In the genomic region with DNA sequence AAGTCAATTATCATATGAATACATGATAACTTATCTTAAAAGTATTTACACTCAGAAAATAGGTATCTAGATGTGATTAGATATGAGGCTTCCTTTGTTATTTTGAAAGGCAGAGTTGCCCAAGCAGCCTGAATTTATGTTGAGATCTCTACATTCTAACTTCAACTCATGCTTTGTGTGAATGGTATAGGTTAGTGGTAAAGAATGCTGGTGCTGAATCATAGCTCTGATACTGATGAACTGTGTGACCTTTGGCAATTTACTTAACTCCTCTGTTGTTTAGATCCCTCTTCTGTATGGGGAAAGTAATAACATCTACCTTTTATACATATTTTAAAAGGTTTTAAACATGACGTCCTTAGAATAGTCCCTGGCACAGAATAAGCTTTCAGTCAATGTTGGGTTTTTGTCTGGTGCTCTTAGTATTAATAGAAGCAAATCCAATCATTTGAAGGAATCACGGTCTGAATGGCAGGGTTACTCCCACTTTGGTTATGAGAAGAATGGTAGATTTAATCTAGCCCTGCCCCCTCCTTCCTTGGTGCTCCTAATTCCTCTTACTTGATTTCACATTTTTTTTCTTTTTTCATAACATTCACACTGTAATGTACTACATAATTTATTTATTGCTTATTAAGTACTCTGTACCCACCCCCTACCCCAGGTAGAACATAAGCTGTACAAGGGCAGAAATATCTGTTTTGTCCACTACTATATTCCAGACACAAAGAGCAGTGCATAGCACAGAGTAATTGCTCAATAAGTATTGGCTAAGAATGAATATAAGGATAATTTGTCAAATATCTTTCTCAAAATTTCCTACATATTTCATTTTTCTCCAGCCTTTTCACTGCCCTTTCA, we compare ENCODE assay signal across 27 cellular contexts.
DNase-seq lines count a peak whose midpoint lies in the region; ATAC-seq, FAIRE-seq and TF ChIP-seq lines count a peak whose summit lies in the region.
"Had no signal": no experiment of that assay in that cellular context is flagged by ENCODE, and none has a peak within 500 bp of the region (broad histone marks: within the 10 kb centered on the region; RNA-seq: fewer than 3 reads in every experiment).

No MANE protein-coding gene starts in this region.

- no peak overlapping the region for H3K27ac Mint-ChIP-seq in GM23338
- H3K27ac Mint-ChIP-seq: activated CD4-positive, alpha-beta memory T cell treated with anti-CD3 and anti-CD28 coated beads for 36 hours; activated naive CD8-positive, alpha-beta T cell treated with anti-CD3 and anti-CD28 coated beads, Interleukin-2, amount 10 ng/mL, durations not matched to agents 7 days and 5 days had no signal

- FAIRE-seq in endothelial cell of umbilical vein (lab: Jason Lieb, UNC) = no peak

- H3K4me1 ChIP-seq in PC-9 (replicated peaks; ENCODE audit: insufficient read depth) (peaks cover 39% of the 10 kb centered on the region), endothelial cell of umbilical vein (ENCODE audit: control insufficient read depth, extremely low read depth, insufficient read depth, low read length) (peaks cover 5% of the 10 kb centered on the region), GM23338 (ENCODE audit: insufficient read depth) (peaks cover 33% of the 10 kb centered on the region)
- H3K4me1 ChIP-seq: colonic mucosa had no signal

- no peaks in the 10 kb centered on the region for H4K20me1 ChIP-seq in PC-9 (ENCODE audit: insufficient read depth)
- H4K20me1 ChIP-seq in endothelial cell of umbilical vein (replicated peaks; ENCODE audit: control insufficient read depth, extremely low read depth, insufficient read depth, low read length) = no peaks in the 10 kb centered on the region
- H4K20me1 ChIP-seq in GM23338 (replicated peaks; ENCODE audit: insufficient read depth) = no peaks in the 10 kb centered on the region
- H4K20me1 ChIP-seq: BLaER1 had no signal

- POLR2A ChIA-PET in PC-9 (lab: Charles Lee; ENCODE audit: unreplicated experiment) (interaction anchor here (0.5 to 0.6 kb wide), 2 partner anchors 229 to 275 kb away, joined by 3 to 4 read pairs; no protein-coding TSS in a partner anchor), endothelial cell of umbilical vein (lab: Charles Lee) (interaction anchor here (0.6 kb wide), 1 partner anchor 12 kb away, joined by 4 read pairs; no protein-coding TSS in a partner anchor)

- H3K4me3 Mint-ChIP-seq in activated T-cell treated with anti-CD3 and anti-CD28 coated beads, Interleukin-2, amount 50 U/mL, for 4 hours = no peak overlapping the region
- H3K4me3 Mint-ChIP-seq in GM23338 = no peak overlapping the region
- H3K4me3 Mint-ChIP-seq: activated CD4-positive, alpha-beta memory T cell treated with anti-CD3 and anti-CD28 coated beads for 36 hours; activated naive CD8-positive, alpha-beta T cell treated with anti-CD3 and anti-CD28 coated beads, Interleukin-2, amount 10 ng/mL, durations not matched to agents 7 days and 5 days; brain; endodermal cell; naive B cell had no signal

- H3K9me1 ChIP-seq in endothelial cell of umbilical vein (replicated peaks; ENCODE audit: control insufficient read depth, extremely low read depth, insufficient read depth, low read length) = no peaks in the 10 kb centered on the region

- no peak for TF ChIP-seq POLR2A in endothelial cell of umbilical vein (IDR thresholded peaks at IDR 0.05; ENCODE audit: low read depth, low read length)

- no peaks in the 10 kb centered on the region for H3K79me2 ChIP-seq in PC-9 (ENCODE audit: low read depth)
- no peaks in the 10 kb centered on the region for H3K79me2 ChIP-seq in endothelial cell of umbilical vein (ENCODE audit: control insufficient read depth, insufficient read depth, low read length)
- H3K79me2 ChIP-seq in GM23338 (replicated peaks; ENCODE audit: insufficient read depth) = no peaks in the 10 kb centered on the region

- no peaks in the 10 kb centered on the region for H3K36me3 ChIP-seq in PC-9 (ENCODE audit: low read depth)
- H3K36me3 ChIP-seq in endothelial cell of umbilical vein (ENCODE audit: control insufficient read depth in 2 of 2, extremely low read depth in 1 of 2, insufficient read depth in 2 of 2, low read length in 2 of 2) = no peaks in the 10 kb centered on the region
- no peaks in the 10 kb centered on the region for H3K36me3 ChIP-seq in GM23338 (ENCODE audit: insufficient read depth)
- H3K36me3 ChIP-seq: BLaER1, colonic mucosa, right atrium auricular region, WERI-Rb-1 had no signal

- BruUV-seq in PC-9 (replicated peaks; lab: Mats Ljungman, UMichigan) = no TSS peak
- no TSS peak for BruUV-seq in endothelial cell of umbilical vein (replicated peaks; lab: Mats Ljungman, UMichigan)

- no peaks in the 10 kb centered on the region for H3K36me3 Mint-ChIP-seq in activated T-cell treated with anti-CD3 and anti-CD28 coated beads, Interleukin-2, amount 50 U/mL, for 4 hours (ENCODE audit: insufficient read depth)
- H3K36me3 Mint-ChIP-seq in GM23338 (ENCODE audit: low read depth) = no peaks in the 10 kb centered on the region
- H3K36me3 Mint-ChIP-seq: activated CD4-positive, alpha-beta memory T cell treated with anti-CD3 and anti-CD28 coated beads for 36 hours; activated naive CD8-positive, alpha-beta T cell treated with anti-CD3 and anti-CD28 coated beads, Interleukin-2, amount 10 ng/mL, durations not matched to agents 7 days and 5 days; brain; naive B cell had no signal

- TF ChIP-seq CTCF in PC-9 (conservative IDR thresholded peaks at IDR 0.05) (no peak), endothelial cell of umbilical vein (IDR thresholded peaks at IDR 0.05; ENCODE audit: extremely low read depth in 1 of 2, insufficient read depth in 1 of 2, low read depth in 1 of 2, low read length in 2 of 2) (no peak), retinal pigment epithelial cell (conservative IDR thresholded peaks at IDR 0.05; ENCODE audit: low read depth, low read length) (no peak), GM23338 (conservative IDR thresholded peaks at IDR 0.05; ENCODE audit: low read depth in 2 of 2) (no peak)

- H3K9me3 ChIP-seq in PC-9 (ENCODE audit: insufficient read depth, low read depth) (0 out of 2 replicates have a peak, but pooled peaks cover 5% of the 10 kb centered on the region), endothelial cell of umbilical vein (replicated peaks; ENCODE audit: control insufficient read depth, insufficient read depth, low read length) (no peaks in the 10 kb centered on the region)
- H3K9me3 ChIP-seq: BLaER1, colonic mucosa, right atrium auricular region had no signal

- H2AFZ ChIP-seq in PC-9 (no peak overlapping the region), endothelial cell of umbilical vein (ENCODE audit: low read depth, low read length) (no peak overlapping the region), GM23338 (no peak overlapping the region)

- no peaks in the 10 kb centered on the region for H3K27me3 Mint-ChIP-seq in activated T-cell treated with anti-CD3 and anti-CD28 coated beads, Interleukin-2, amount 50 U/mL, for 4 hours (ENCODE audit: low read depth)
- H3K27me3 Mint-ChIP-seq in GM23338 (ENCODE audit: insufficient read depth, low read depth, poor library complexity) = peaks cover 4% of the 10 kb centered on the region
- H3K27me3 Mint-ChIP-seq: activated CD4-positive, alpha-beta memory T cell treated with anti-CD3 and anti-CD28 coated beads for 36 hours; brain had no signal

- no peak overlapping the region for H3K9ac ChIP-seq in endothelial cell of umbilical vein (replicated peaks; ENCODE audit: extremely low read depth, insufficient read depth, low read length)
- H3K9ac ChIP-seq: BLaER1 had no signal

- dilution Hi-C loops in endothelial cell of umbilical vein (cut with MboI; ENCODE audit: extremely low pct_ligation_motif_present, low sequenced_read_pairs) = no loop called here

- H3K4me2 ChIP-seq in PC-9 = no peak overlapping the region
- no peak overlapping the region for H3K4me2 ChIP-seq in endothelial cell of umbilical vein (ENCODE audit: insufficient read depth, low read length)
- H3K4me2 ChIP-seq in GM23338 = no peak overlapping the region
- H3K4me2 ChIP-seq: BLaER1 had no signal

- peaks cover 8% of the 10 kb centered on the region for H3K4me1 Mint-ChIP-seq in activated T-cell treated with anti-CD3 and anti-CD28 coated beads, Interleukin-2, amount 50 U/mL, for 4 hours (ENCODE audit: low read depth)
- peaks cover 41% of the 10 kb centered on the region for H3K4me1 Mint-ChIP-seq in GM23338
- H3K4me1 Mint-ChIP-seq: activated naive CD8-positive, alpha-beta T cell treated with anti-CD3 and anti-CD28 coated beads, Interleukin-2, amount 10 ng/mL, durations not matched to agents 7 days and 5 days; naive B cell had no signal

- CTCF ChIA-PET in PC-9 (lab: Charles Lee) = no interaction called here
- CTCF ChIA-PET in endothelial cell of umbilical vein (lab: Charles Lee) = interaction anchor here (1.1 kb wide), 1 partner anchor 10 kb away, joined by 4 read pairs; no protein-coding TSS in a partner anchor

- DNase-seq in activated T-cell treated with anti-CD3 and anti-CD28 coated beads, Interleukin-2, amount 50 U/mL, for 4 hours = no peak
- DNase-seq in activated T-cell treated with anti-CD3 and anti-CD28 coated beads for 4 hours (no peak), PC-9 (peak in 1 of 2 experiments; percentile 70), endothelial cell of umbilical vein (ENCODE audit: low read depth, low spot score) (peak; percentile 21), retinal pigment epithelial cell (ENCODE audit: low read depth) (peak; percentile 63), NOMO-1 treated with DMSO at 0.1 percent for 48 hours (lab: John Stamatoyannopoulos, UW; ENCODE audit: unreplicated experiment) (no peak), GM23338 (ENCODE audit: low spot score) (no peak)
- DNase-seq in activated effector memory CD4-positive, alpha-beta T cell treated with anti-CD3 and anti-CD28 coated beads, Interleukin-2, amount 50 U/mL, for 16 hours = no peak
- DNase-seq: ACHN; activated CD4-positive, alpha-beta memory T cell treated with anti-CD3 and anti-CD28 coated beads for 36 hours; activated naive CD8-positive, alpha-beta T cell treated with anti-CD3 and anti-CD28 coated beads, Interleukin-2, amount 10 ng/mL, durations not matched to agents 7 days and 5 days; activated T-cell treated with anti-CD3 and anti-CD28 coated beads, Interleukin-2, amount 50 U/mL, for 48 hours; colonic mucosa; endodermal cell; head of caudate nucleus; left cardiac atrium; mesenchymal stem cell; naive B cell; NCI-H510A treated with DMSO at 0.1 percent for 48 hours; NK-92 treated with Interleukin-12 subunit alpha and Interleukin-12 subunit beta, amount 100 ng/mL, for 24 hours; nucleus accumbens; stimulated activated CD4-positive, alpha-beta T cell treated with anti-CD3 and anti-CD28 coated beads, Interleukin-12 subunit alpha, Interleukin-12 subunit beta, amount 100 ng/mL, for 4 hours; WERI-Rb-1 had no signal

- no peaks in the 10 kb centered on the region for H3K9me3 Mint-ChIP-seq in activated T-cell treated with anti-CD3 and anti-CD28 coated beads, Interleukin-2, amount 50 U/mL, for 4 hours
- no peaks in the 10 kb centered on the region for H3K9me3 Mint-ChIP-seq in GM23338
- H3K9me3 Mint-ChIP-seq: activated CD4-positive, alpha-beta memory T cell treated with anti-CD3 and anti-CD28 coated beads for 36 hours; brain; endodermal cell; naive B cell had no signal

- H3K27ac ChIP-seq in PC-9 (peak overlapping the region; percentile 31; the same call in 1 of the 2 replicates), endothelial cell of umbilical vein (ENCODE audit: insufficient read depth, low read depth, low read length) (no peak overlapping the region), GM23338 (ENCODE audit: low read depth) (no peak overlapping the region)
- H3K27ac ChIP-seq: BLaER1, colonic mucosa, right atrium auricular region, SK-N-MC, WERI-Rb-1 had no signal

- intact Hi-C loops in PC-9 (cut with micrococcal nuclease; ENCODE audit: unreplicated experiment) (loop anchor here (5.0 kb wide), 1 partner anchor 68 kb away; no protein-coding TSS in a partner anchor), endothelial cell of umbilical vein (cut with micrococcal nuclease) (no loop called here)

- H3K9me2 ChIP-seq in PC-9 (ENCODE audit: insufficient read depth) = no peaks in the 10 kb centered on the region
- no peaks in the 10 kb centered on the region for H3K9me2 ChIP-seq in GM23338 (ENCODE audit: insufficient read depth)

- no peaks in the 10 kb centered on the region for H3K27me3 ChIP-seq in PC-9 (ENCODE audit: insufficient read depth, low read depth)
- no peaks in the 10 kb centered on the region for H3K27me3 ChIP-seq in endothelial cell of umbilical vein (ENCODE audit: control insufficient read depth in 2 of 2, insufficient read depth in 2 of 2, low read length in 2 of 2)
- H3K27me3 ChIP-seq in GM23338 (ENCODE audit: insufficient read depth) = no peaks in the 10 kb centered on the region
- H3K27me3 ChIP-seq: BLaER1, colonic mucosa, right atrium auricular region had no signal

- H3K4me3 ChIP-seq in PC-9 (no peak overlapping the region), endothelial cell of umbilical vein (replicated peaks in 1 of 3; ENCODE audit: insufficient read depth in 1 of 3, low read depth in 1 of 3, low read length in 3 of 3) (no peak overlapping the region), retinal pigment epithelial cell (ENCODE audit: low read length) (no peak overlapping the region), GM23338 (no peak overlapping the region)
- H3K4me3 ChIP-seq: BLaER1, colonic mucosa, right atrium auricular region, SK-N-MC had no signal

- H3F3A ChIP-seq in PC-9 (ENCODE audit: insufficient read depth, low read depth) (peaks cover 13% of the 10 kb centered on the region; the same call in 1 of the 2 replicates), GM23338 (replicated peaks; ENCODE audit: low read depth) (no peaks in the 10 kb centered on the region)

- ATAC-seq in activated T-cell treated with anti-CD3 and anti-CD28 coated beads, Interleukin-2, amount 50 U/mL, for 4 hours = peak; percentile 34 to 74
- ATAC-seq in GM23338 = no peak; the same call in 2 of the 3 replicates
- ATAC-seq: left cardiac atrium had no signal

Comparison
In these comparisons a context has a peak if more than half of its experiments do, and no peak if none do; other contexts are left out.
1. DNase-seq: peak in endothelial cell of umbilical vein (single experiment) and retinal pigment epithelial cell (single experiment); none in activated T-cell treated with anti-CD3 and anti-CD28 coated beads, Interleukin-2, amount 50 U/mL, for 4 hours (single experiment), activated T-cell treated with anti-CD3 and anti-CD28 coated beads for 4 hours (single experiment), activated effector memory CD4-positive, alpha-beta T cell treated with anti-CD3 and anti-CD28 coated beads, Interleukin-2, amount 50 U/mL, for 16 hours (single experiment), NOMO-1 treated with DMSO at 0.1 percent for 48 hours (single experiment) and GM23338 (single experiment).